9 cellular contexts compared by ENCODE assay signal in genomic region chr5:180718810-180719453, GRCh38. TPM values are rescaled to one million over a fixed set of nuclear protein-coding genes. Genes with fewer than 3 reads are reported as not detected.
A peak's percentile ranks its signal among the peaks of the same experiment; 100 is the strongest.
DNase-seq lines count a peak whose midpoint lies in the region; ATAC-seq, FAIRE-seq and TF ChIP-seq lines count a peak whose summit lies in the region.
"Had no signal": no experiment of that assay in that cellular context is flagged by ENCODE, and none has a peak within 500 bp of the region (broad histone marks: within the 10 kb centered on the region; RNA-seq: fewer than 3 reads in every experiment).

No MANE protein-coding gene starts in this region.

- H3K36me3 Mint-ChIP-seq in activated CD4-positive, alpha-beta T cell treated with anti-CD3 and anti-CD28 coated beads, Interleukin-2, amount 10 ng/mL, durations not matched to agents 7 days and 5 days (ENCODE audit: low read depth) = no peaks in the 10 kb centered on the region

- H3K36me3 ChIP-seq in Karpas-422 (ENCODE audit: insufficient read depth, low read length) (no peaks in the 10 kb centered on the region), small intestine (ENCODE audit: control insufficient read depth in 2 of 2, insufficient read depth in 2 of 2, low read length in 2 of 2) (no peaks in the 10 kb centered on the region)

- H3K4me2 ChIP-seq in Karpas-422 (ENCODE audit: low read depth, low read length, poor library complexity, severe bottlenecking) = no peak overlapping the region

- H3K9me3 Mint-ChIP-seq in activated CD4-positive, alpha-beta T cell treated with anti-CD3 and anti-CD28 coated beads, Interleukin-2, amount 10 ng/mL, durations not matched to agents 7 days and 5 days = no peaks in the 10 kb centered on the region

- H3K27me3 Mint-ChIP-seq in activated CD4-positive, alpha-beta T cell treated with anti-CD3 and anti-CD28 coated beads, Interleukin-2, amount 10 ng/mL, durations not matched to agents 7 days and 5 days = peaks cover 9% of the 10 kb centered on the region

- H3K4me1 Mint-ChIP-seq in activated CD4-positive, alpha-beta T cell treated with anti-CD3 and anti-CD28 coated beads, Interleukin-2, amount 10 ng/mL, durations not matched to agents 7 days and 5 days = peaks cover 17% of the 10 kb centered on the region

- H3K27ac Mint-ChIP-seq in activated CD4-positive, alpha-beta T cell treated with anti-CD3 and anti-CD28 coated beads, Interleukin-2, amount 10 ng/mL, durations not matched to agents 7 days and 5 days = no peak overlapping the region

- DNase-seq in activated gamma-delta T cell treated with Interleukin-2 at 50 U/mL for 16 hours = peak; percentile 59
- DNase-seq in activated gamma-delta T cell (lab: John Stamatoyannopoulos, UW) = no peak
- DNase-seq in Karpas-422 = peak; percentile 66
- peak; percentile 67 for DNase-seq in activated CD4-positive, alpha-beta T cell treated with anti-CD3 and anti-CD28 coated beads, Interleukin-2, amount 10 ng/mL, durations not matched to agents 7 days and 5 days
- DNase-seq in foreskin keratinocyte = peak in 1 of 2 donors; percentile 34
- DNase-seq in small intestine = peak; percentile 32
- DNase-seq in NCI-H2081 treated with DMSO at 0.1 percent for 48 hours (lab: John Stamatoyannopoulos, UW) = no peak

- WGBS in small intestine, 3 donors = 39 to 44% (median 42%) methylated on average over 6 of the region's 6 CpGs

- POLR2A ChIA-PET in activated CD4-positive, alpha-beta T cell treated with anti-CD3 and anti-CD28 coated beads, Interleukin-2, amount 10 ng/mL, durations not matched to agents 7 days and 5 days (lab: Charles Lee) = interaction anchor here (0.7 kb wide), 1 partner anchor 1245 kb away, joined by 3 read pairs; no protein-coding TSS in a partner anchor

- no peak overlapping the region for H3K4me3 Mint-ChIP-seq in activated CD4-positive, alpha-beta T cell treated with anti-CD3 and anti-CD28 coated beads, Interleukin-2, amount 10 ng/mL, durations not matched to agents 7 days and 5 days

- H3K9ac ChIP-seq in Karpas-422 (ENCODE audit: low read length) = no peak overlapping the region

- ATAC-seq in foreskin keratinocyte (peak; percentile 34), GM21367 (IDR thresholded peaks at IDR 0.05; ENCODE audit: unreplicated experiment) (no peak)

- H3K27ac ChIP-seq in Karpas-422 (ENCODE audit: low read length) = no peak overlapping the region
- H3K27ac ChIP-seq in foreskin keratinocyte = no peak overlapping the region
- H3K27ac ChIP-seq in small intestine (ENCODE audit: low read depth in 1 of 2, low read length in 1 of 2) = no peak overlapping the region
- H3K27ac ChIP-seq: epithelial cell of prostate had no signal

- CTCF ChIA-PET in activated CD4-positive, alpha-beta T cell treated with anti-CD3 and anti-CD28 coated beads, Interleukin-2, amount 10 ng/mL, durations not matched to agents 7 days and 5 days (lab: Charles Lee) = interaction anchor here (0.5 to 1.0 kb wide), 4 partner anchors 17 to 1056 kb away, joined by 3 to 5 read pairs (median 4); no protein-coding TSS in a partner anchor

- H3K4me1 ChIP-seq in Karpas-422 (ENCODE audit: low read length) (no peaks in the 10 kb centered on the region), foreskin keratinocyte (no peaks in the 10 kb centered on the region), small intestine (ENCODE audit: control insufficient read depth in 2 of 2, insufficient read depth in 1 of 2, low read depth in 1 of 2, low read length in 1 of 2) (no peaks in the 10 kb centered on the region)

- H3K79me2 ChIP-seq in Karpas-422 (ENCODE audit: low read length) = no peaks in the 10 kb centered on the region

- H3K9me2 ChIP-seq in Karpas-422 (replicated peaks; ENCODE audit: insufficient read depth, low read length) = no peaks in the 10 kb centered on the region

- peak; percentile 70 for TF ChIP-seq CTCF in foreskin keratinocyte (conservative IDR thresholded peaks at IDR 0.05)

- no peaks in the 10 kb centered on the region for H4K20me1 ChIP-seq in Karpas-422 (ENCODE audit: insufficient read depth, low read depth, low read length)

- no peaks in the 10 kb centered on the region for H3K27me3 ChIP-seq in Karpas-422 (ENCODE audit: low read length)
- H3K27me3 ChIP-seq in foreskin keratinocyte = no peaks in the 10 kb centered on the region
- H3K27me3 ChIP-seq in small intestine (ENCODE audit: control insufficient read depth in 2 of 2, insufficient read depth in 2 of 2, low read length in 2 of 2) = no peaks in the 10 kb centered on the region

- H3K4me3 ChIP-seq in Karpas-422 (ENCODE audit: low read length) (no peak overlapping the region), small intestine (ENCODE audit: low read depth in 1 of 2, low read length in 2 of 2) (no peak overlapping the region)

- no peak overlapping the region for H2AFZ ChIP-seq in Karpas-422 (ENCODE audit: low read length)

- H3K9me3 ChIP-seq in Karpas-422 (ENCODE audit: low read length) (no peaks in the 10 kb centered on the region), small intestine (ENCODE audit: control insufficient read depth, low read depth) (no peaks in the 10 kb centered on the region)

- peak; percentile 74 for FAIRE-seq in small intestine (lab: Jason Lieb, UNC)

RNA-seq across cellular contexts. Expression of gene OR2Y1, which starts 20.9 kb away (rescaled TPM):
- not detected in 2 replicates for total RNA-seq in Karpas-422 (2014; rRNA removed; shearing (Covaris generic); ENCODE audit: low replicate concordance)
- not detected for total RNA-seq in activated CD4-positive, alpha-beta T cell treated with anti-CD3 and anti-CD28 coated beads, Interleukin-2, amount 10 ng/mL, durations not matched to agents 7 days and 5 days
- not detected in 2 replicates for total RNA-seq in foreskin keratinocyte
- polyA plus RNA-seq in foreskin keratinocyte (not detected in 2 replicates), small intestine (not detected)

Comparison
In these comparisons a context has a peak if more than half of its experiments do, and no peak if none do; other contexts are left out.
1. DNase-seq: peak in activated gamma-delta T cell treated with Interleukin-2 at 50 U/mL for 16 hours (single experiment), Karpas-422 (single experiment), activated CD4-positive, alpha-beta T cell treated with anti-CD3 and anti-CD28 coated beads, Interleukin-2, amount 10 ng/mL, durations not matched to agents 7 days and 5 days (single experiment) and small intestine (single experiment); none in activated gamma-delta T cell (single experiment) and NCI-H2081 treated with DMSO at 0.1 percent for 48 hours (single experiment).